In the genomic region with DNA sequence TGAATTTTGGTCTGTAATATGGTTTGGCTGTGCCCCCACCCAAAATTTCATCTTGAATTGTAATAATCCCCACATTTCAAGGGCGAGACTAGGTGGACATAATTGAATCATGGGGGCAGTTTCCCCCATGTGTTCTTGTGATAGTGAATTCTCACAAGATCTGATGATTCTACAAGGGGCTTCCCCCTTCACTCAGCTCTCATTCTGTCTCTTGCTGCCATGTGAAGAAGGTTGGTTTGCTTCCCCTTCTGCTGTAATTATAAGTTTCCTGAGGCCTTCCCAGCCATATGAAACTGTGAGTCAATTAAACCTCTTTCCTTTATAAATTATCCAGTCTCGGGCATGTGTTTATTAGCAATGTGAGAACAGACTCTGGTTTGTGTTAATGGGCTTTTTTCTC, we compare ENCODE assay signal across 22 cellular contexts. TPM values are rescaled to one million over a fixed set of nuclear protein-coding genes. Genes with fewer than 3 reads are reported as not detected.
"Had no signal": no experiment of that assay in that cellular context is flagged by ENCODE, and none has a peak within 500 bp of the region (broad histone marks: within the 10 kb centered on the region; RNA-seq: fewer than 3 reads in every experiment).

No MANE protein-coding gene starts in this region.

- H3K9me3 Mint-ChIP-seq: dendritic cell treated with granulocyte-macrophage colony-stimulating factor and Interleukin-4, amounts not matched to agents 40 ng/mL and 50 ng/mL, for 4 days; effector memory CD8-positive, alpha-beta T cell; naive thymus-derived CD8-positive, alpha-beta T cell; stimulated activated effector memory CD8-positive, alpha-beta T cell treated with anti-CD3 and anti-CD28 coated beads, Interleukin-12 subunit alpha, Interleukin-12 subunit beta, amount 100 ng/mL, for 72 hours had no signal

- ATAC-seq: effector memory CD8-positive, alpha-beta T cell; gastrocnemius medialis; heart right ventricle; left lobe of liver; mucosa of descending colon; naive thymus-derived CD8-positive, alpha-beta T cell; psoas muscle; right lobe of liver had no signal

- H3K27ac Mint-ChIP-seq: dendritic cell treated with granulocyte-macrophage colony-stimulating factor and Interleukin-4, amounts not matched to agents 40 ng/mL and 50 ng/mL, for 4 days; effector memory CD8-positive, alpha-beta T cell; naive thymus-derived CD8-positive, alpha-beta T cell; stimulated activated effector memory CD8-positive, alpha-beta T cell treated with anti-CD3 and anti-CD28 coated beads, Interleukin-12 subunit alpha, Interleukin-12 subunit beta, amount 100 ng/mL, for 72 hours had no signal

- H3K4me3 Mint-ChIP-seq: dendritic cell treated with granulocyte-macrophage colony-stimulating factor and Interleukin-4, amounts not matched to agents 40 ng/mL and 50 ng/mL, for 4 days; effector memory CD8-positive, alpha-beta T cell; naive thymus-derived CD8-positive, alpha-beta T cell; stimulated activated effector memory CD8-positive, alpha-beta T cell treated with anti-CD3 and anti-CD28 coated beads, Interleukin-12 subunit alpha, Interleukin-12 subunit beta, amount 100 ng/mL, for 72 hours had no signal

- H3K36me3 Mint-ChIP-seq: naive thymus-derived CD8-positive, alpha-beta T cell; stimulated activated effector memory CD8-positive, alpha-beta T cell treated with anti-CD3 and anti-CD28 coated beads, Interleukin-12 subunit alpha, Interleukin-12 subunit beta, amount 100 ng/mL, for 72 hours had no signal

- DNase-seq: effector memory CD8-positive, alpha-beta T cell; gastrocnemius medialis; heart right ventricle; hypothalamus; islet precursor cell; mucosa of descending colon; naive thymus-derived CD8-positive, alpha-beta T cell; psoas muscle; retina; right lobe of liver; stimulated activated CD4-positive, alpha-beta T cell treated with anti-CD3 and anti-CD28 coated beads, Interleukin-4, amount 100 ng/mL, for 1 hour; stimulated activated CD8-positive, alpha-beta memory T cell treated with anti-CD3 and anti-CD28 coated beads, Interleukin-4, amount 100 ng/mL, for 48 hours; stomach; substantia nigra; transverse colon had no signal

- H3K4me1 Mint-ChIP-seq: stimulated activated effector memory CD8-positive, alpha-beta T cell treated with anti-CD3 and anti-CD28 coated beads, Interleukin-12 subunit alpha, Interleukin-12 subunit beta, amount 100 ng/mL, for 72 hours had no signal

RNA-seq across cellular contexts. Expression of gene LRRC9, which starts 5.9 kb away (rescaled TPM):
- total RNA-seq: esophagus muscularis mucosa; left lobe of liver; lower leg skin; naive thymus-derived CD8-positive, alpha-beta T cell; osteoblast; stomach; thoracic aorta; transverse colon had no signal

RNA-seq across cellular contexts. Expression of gene RTN1, which starts 55.2 kb away (rescaled TPM):
- total RNA-seq: naive thymus-derived CD8-positive, alpha-beta T cell had no signal
